In genomic region chr18:28071199-28071598, GRCh38 we compare ENCODE assay signal across 1 cellular context.
TF ChIP-seq lines count a peak whose summit lies in the region.

No MANE protein-coding gene starts in this region.

TF ChIP-seq in IMR-90, 13 proteins besides CTCF, POLR2A, EP300 and RAD21 (continued from another document):
- TF ChIP-seq MXI1 (IDR thresholded peaks at IDR 0.05; ENCODE audit: borderline replicate concordance, low read depth, low read length): no peak
- TF ChIP-seq RCOR1 (IDR thresholded peaks at IDR 0.05; ENCODE audit: insufficient replicate concordance, low read length): no peak
- TF ChIP-seq NFE2L2 (IDR thresholded peaks at IDR 0.05; ENCODE audit: low read depth, low read length): no peak
TF ChIP-seq in IMR-90: peak in this region for 0.
